In the genomic region with DNA sequence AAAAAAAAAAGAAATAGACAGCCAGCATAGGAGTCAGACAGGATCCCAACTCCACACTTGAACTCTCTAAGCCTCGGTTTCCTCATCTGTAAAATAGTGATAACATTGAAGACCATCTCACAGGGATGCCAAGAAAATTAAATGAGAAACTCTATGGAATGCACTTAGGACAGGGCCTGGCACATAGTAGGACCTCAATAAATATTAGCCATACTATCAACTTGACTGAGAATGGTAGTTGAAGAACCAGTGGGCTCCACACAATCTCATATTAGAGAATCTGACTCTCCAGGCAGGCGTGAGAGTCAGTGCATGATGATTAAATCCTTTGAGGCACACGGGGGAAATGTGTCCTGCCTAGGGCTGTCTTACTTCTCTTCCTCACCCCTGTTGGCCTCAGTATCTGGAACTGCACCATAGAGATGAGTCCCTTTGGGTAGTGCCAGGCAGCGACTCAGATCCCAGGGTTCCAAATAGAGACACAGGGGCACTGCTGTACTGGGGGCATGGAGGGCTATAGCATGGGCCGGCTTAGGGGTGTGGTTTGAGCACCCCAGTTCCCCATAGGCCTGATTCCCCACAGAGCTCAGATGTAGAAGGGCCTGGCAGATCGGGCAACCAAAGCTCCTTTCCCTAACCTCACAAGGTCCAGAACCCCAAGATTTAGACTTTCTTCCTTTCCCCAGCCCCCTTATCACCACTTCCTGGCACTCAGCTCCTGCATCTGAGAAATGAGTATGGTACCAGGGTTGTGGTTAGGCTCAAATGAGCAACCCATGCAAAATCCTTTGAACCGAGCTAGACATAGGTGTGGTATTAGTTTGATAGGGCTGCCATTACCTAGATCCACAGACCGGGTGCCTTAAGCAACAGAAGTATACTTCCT, we compare ENCODE assay signal across 8 cellular contexts. TPM values are rescaled to one million over a fixed set of nuclear protein-coding genes. Genes with fewer than 3 reads are reported as not detected.
DNase-seq lines count a peak whose midpoint lies in the region; ATAC-seq and TF ChIP-seq lines count a peak whose summit lies in the region.

No MANE protein-coding gene starts in this region.

- peak; percentile 30 for TF ChIP-seq POLR2A in GM19099 (IDR thresholded peaks at IDR 0.05; ENCODE audit: extremely low read depth, insufficient read length, low read depth)

- TF ChIP-seq CTCF in RWPE1 (conservative IDR thresholded peaks at IDR 0.05; ENCODE audit: low read depth) = no peak

- CTCF ChIA-PET in RWPE1 (lab: Yijun Ruan, JAX) = interaction anchor here (0.6 to 1.2 kb wide), 2 partner anchors 10 to 54 kb away, joined by 3 to 5 read pairs; no protein-coding TSS in a partner anchor

- ATAC-seq in HG03175 (IDR thresholded peaks at IDR 0.05; ENCODE audit: unreplicated experiment) = peak; percentile 64

- DNase-seq in activated T-cell treated with anti-CD3 and anti-CD28 coated beads for 48 hours (ENCODE audit: low read depth) (peak; percentile 49), RWPE1 (ENCODE audit: low spot score) (no peak), NOMO-1 treated with DMSO at 0.1 percent for 48 hours (lab: John Stamatoyannopoulos, UW; ENCODE audit: unreplicated experiment) (no peak), SIG-M5 treated with dmso at 0.1 percent for 504 hours (lab: John Stamatoyannopoulos, UW; ENCODE audit: unreplicated experiment) (no peak), mucosa of gallbladder (ENCODE audit: low spot score) (no peak)
- peak; percentile 51 for DNase-seq in stimulated activated CD4-positive, alpha-beta T cell treated with anti-CD3 and anti-CD28 coated beads, Interleukin-2, amount 100 ng/mL, for 4 hours (ENCODE audit: low read depth)

- POLR2A ChIA-PET in RWPE1 (lab: Yijun Ruan, JAX; ENCODE audit: low non-redundant PET) = no interaction called here

- H3K27ac ChIP-seq in RWPE1 = no peak overlapping the region

RNA-seq across cellular contexts. Expression of a gene that starts 51.3 kb away (rescaled TPM):
- 73.8 TPM for total RNA-seq in mucosa of gallbladder

Comparison
In these comparisons a context has a peak if more than half of its experiments do, and no peak if none do; other contexts are left out.
1. DNase-seq: peak in activated T-cell treated with anti-CD3 and anti-CD28 coated beads for 48 hours (single experiment) and stimulated activated CD4-positive, alpha-beta T cell treated with anti-CD3 and anti-CD28 coated beads, Interleukin-2, amount 100 ng/mL, for 4 hours (single experiment); none in RWPE1 (single experiment), NOMO-1 treated with DMSO at 0.1 percent for 48 hours (single experiment), SIG-M5 treated with dmso at 0.1 percent for 504 hours (single experiment) and mucosa of gallbladder (single experiment).